ENCODE assay signal across 11 cellular contexts in genomic region chr1:46448109-46448911, GRCh38. TPM values are rescaled to one million over a fixed set of nuclear protein-coding genes. Genes with fewer than 3 reads are reported as not detected.
DNase-seq lines count a peak whose midpoint lies in the region; ATAC-seq and TF ChIP-seq lines count a peak whose summit lies in the region.
"Had no signal": no experiment of that assay in that cellular context is flagged by ENCODE, and none has a peak within 500 bp of the region (broad histone marks: within the 10 kb centered on the region; RNA-seq: fewer than 3 reads in every experiment).

No MANE protein-coding gene starts in this region.

- no peak overlapping the region for H3K9ac ChIP-seq in parathyroid adenoma

- no peaks in the 10 kb centered on the region for H3K36me3 Mint-ChIP-seq in CD4-positive, alpha-beta T cell (ENCODE audit: low read depth)
- no peaks in the 10 kb centered on the region for H3K36me3 Mint-ChIP-seq in immature natural killer cell

- peaks cover 20% of the 10 kb centered on the region for H3K4me1 Mint-ChIP-seq in CD4-positive, alpha-beta T cell (ENCODE audit: low read depth)
- peaks cover 0 to 10% of the 10 kb centered on the region in 2 donors for H3K4me1 Mint-ChIP-seq in immature natural killer cell

- no peak for TF ChIP-seq CTCF in CD4-positive, alpha-beta T cell (IDR thresholded peaks at IDR 0.05)
- TF ChIP-seq CTCF in left ventricle myocardium inferior (IDR thresholded peaks at IDR 0.05; ENCODE audit: borderline replicate concordance) (no peak), parathyroid adenoma (IDR thresholded peaks at IDR 0.05) (no peak)

- in situ Hi-C loops in KBM-7 (cut with MboI; ENCODE audit: low pct_unique_long_range_greater_than_20kb, low sequenced_read_pairs), result no loop called here

- H3K27me3 Mint-ChIP-seq in CD4-positive, alpha-beta T cell, result peaks cover 83% of the 10 kb centered on the region
- peaks cover 10 to 49% (median 18%) of the 10 kb centered on the region in 3 donors for H3K27me3 Mint-ChIP-seq in immature natural killer cell (ENCODE audit: low read depth in 3 of 3)

- no peak overlapping the region for H3K27ac Mint-ChIP-seq in CD4-positive, alpha-beta T cell
- H3K27ac Mint-ChIP-seq in immature natural killer cell, result no peak overlapping the region

- H3K4me1 ChIP-seq in left ventricle myocardium inferior (peaks cover 13% of the 10 kb centered on the region), parathyroid adenoma (no peaks in the 10 kb centered on the region)

- DNase-seq in CD4-positive, alpha-beta T cell, result no peak
- DNase-seq in NCI-H69 (lab: John Stamatoyannopoulos, UW), result peak; percentile 89
- DNase-seq in left ventricle myocardium inferior, result no peak
- DNase-seq in immature natural killer cell, result no peak
- DNase-seq in KBM-7, result no peak
- DNase-seq in NOMO-1 (lab: John Stamatoyannopoulos, UW; ENCODE audit: unreplicated experiment in 2 of 2), result no peak
- DNase-seq in SIG-M5 treated with dmso at 0.1 percent for 504 hours (lab: John Stamatoyannopoulos, UW; ENCODE audit: unreplicated experiment), result no peak
- DNase-seq: activated naive CD4-positive, alpha-beta T cell treated with Interleukin-2 at 50 U/mL for 16 hours; NCI-H1436 treated with DMSO at 0.1 percent for 48 hours had no signal

- H3K9me3 Mint-ChIP-seq in CD4-positive, alpha-beta T cell, result no peaks in the 10 kb centered on the region
- H3K9me3 Mint-ChIP-seq in immature natural killer cell, result no peaks in the 10 kb centered on the region

- POLR2A ChIA-PET in CD4-positive, alpha-beta T cell (lab: Charles Lee), result interaction anchor here (0.7 to 1.3 kb wide), 2 partner anchors 40 to 77 kb away, joined by 3 read pairs; no protein-coding TSS in a partner anchor

- peak overlapping the region; percentile 69 for H2AFZ ChIP-seq in parathyroid adenoma

- H3K4me3 Mint-ChIP-seq in CD4-positive, alpha-beta T cell, result peak overlapping the region; percentile 62
- H3K4me3 Mint-ChIP-seq in immature natural killer cell, result peak overlapping the region in 1 of 5 donors; percentile 46

- ATAC-seq in CD4-positive, alpha-beta T cell (ENCODE audit: poor library complexity), result no peak

- H3K36me3 ChIP-seq in left ventricle myocardium inferior (no peaks in the 10 kb centered on the region), parathyroid adenoma (ENCODE audit: control insufficient read depth, insufficient read depth, low read length) (no peaks in the 10 kb centered on the region)

- CTCF ChIA-PET in CD4-positive, alpha-beta T cell (lab: Charles Lee), result interaction anchor here (1.0 kb wide), 1 partner anchor 74 kb away, joined by 3 read pairs; no protein-coding TSS in a partner anchor

- peak overlapping the region; percentile 62 for H3K4me3 ChIP-seq in left ventricle myocardium inferior
- H3K4me3 ChIP-seq in parathyroid adenoma (ENCODE audit: low read depth, low read length), result peak overlapping the region; percentile 13

- no peaks in the 10 kb centered on the region for H3K79me2 ChIP-seq in parathyroid adenoma

- H3K27ac ChIP-seq in CD4-positive, alpha-beta T cell (ENCODE audit: low read depth, low read length), result no peak overlapping the region
- no peak overlapping the region for H3K27ac ChIP-seq in left ventricle myocardium inferior (replicated peaks)
- no peak overlapping the region for H3K27ac ChIP-seq in parathyroid adenoma

- H3K27me3 ChIP-seq in CD4-positive, alpha-beta T cell (ENCODE audit: control insufficient read depth, insufficient read depth, low read length), result peaks cover 59% of the 10 kb centered on the region
- H3K27me3 ChIP-seq in left ventricle myocardium inferior (ENCODE audit: low read depth), result peaks cover 83% of the 10 kb centered on the region
- no peaks in the 10 kb centered on the region for H3K27me3 ChIP-seq in parathyroid adenoma (ENCODE audit: control insufficient read depth, insufficient read depth, low read length)

- H3K4me2 ChIP-seq in parathyroid adenoma (ENCODE audit: low read length), result peak overlapping the region; percentile 62

- intact Hi-C loops in CD4-positive, alpha-beta T cell (cut with DNase I, micrococcal nuclease), result no loop called here
- intact Hi-C loops in left ventricle myocardium inferior (cut with micrococcal nuclease), result no loop called here

- H3K9me3 ChIP-seq in CD4-positive, alpha-beta T cell (ENCODE audit: control insufficient read depth, low read length), result no peaks in the 10 kb centered on the region
- no peaks in the 10 kb centered on the region for H3K9me3 ChIP-seq in left ventricle myocardium inferior (replicated peaks)
- H3K9me3 ChIP-seq in parathyroid adenoma (ENCODE audit: control insufficient read depth, low read length), result no peaks in the 10 kb centered on the region

RNA-seq across cellular contexts. Expression of gene DMBX1, which starts 41.3 kb away (rescaled TPM):
- total RNA-seq in CD4-positive, alpha-beta T cell, result not detected
- not detected for total RNA-seq in left ventricle myocardium inferior
- polyA plus RNA-seq in immature natural killer cell, result not detected
- total RNA-seq: fibroblast of villous mesenchyme had no signal

RNA-seq across cellular contexts. Expression of gene FAAH, which starts 54.2 kb away (rescaled TPM):
- total RNA-seq in CD4-positive, alpha-beta T cell, result 10 to 100 TPM; 11.7 to 15.0 TPM
- total RNA-seq in left ventricle myocardium inferior, result 2.8 TPM
- 1 to 10 TPM; 1.8 to 2.8 (median 2.1) TPM for polyA plus RNA-seq in immature natural killer cell
